Comparison of ENCODE assay signal across 17 cellular contexts in the genomic region with DNA sequence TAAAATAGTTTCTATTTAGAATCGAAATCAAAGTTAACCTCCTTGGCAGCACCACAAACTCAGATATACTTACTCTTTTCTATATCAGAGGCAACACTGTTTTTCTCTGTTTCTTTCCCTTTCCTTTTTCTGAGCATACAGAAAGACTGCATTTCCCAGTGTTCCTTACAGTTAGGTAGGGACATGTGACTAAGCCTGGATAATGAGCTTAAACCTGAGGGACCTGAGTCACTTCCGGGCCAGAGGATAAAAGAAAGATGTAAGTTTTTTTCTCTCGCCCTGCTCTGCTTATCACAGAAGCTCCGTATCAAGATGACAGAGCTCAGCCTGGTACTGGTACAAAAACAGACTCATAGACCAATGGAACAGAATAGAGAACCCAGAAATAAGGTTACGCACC.
DNase-seq lines count a peak whose midpoint lies in the region; ATAC-seq, FAIRE-seq and TF ChIP-seq lines count a peak whose summit lies in the region.
"Had no signal": no experiment of that assay in that cellular context is flagged by ENCODE, and none has a peak within 500 bp of the region (broad histone marks: within the 10 kb centered on the region; RNA-seq: fewer than 3 reads in every experiment).

No MANE protein-coding gene starts in this region.

- H3K4me1 Mint-ChIP-seq in activated CD4-positive, alpha-beta memory T cell treated with anti-CD3 and anti-CD28 coated beads for 36 hours (ENCODE audit: low read depth), result no peaks in the 10 kb centered on the region

- H3K9me3 ChIP-seq in SK-N-SH, result no peaks in the 10 kb centered on the region
- H3K9me3 ChIP-seq: gastrocnemius medialis, mucosa of descending colon had no signal

- no peak overlapping the region for H3K4me2 ChIP-seq in SK-N-SH

- H3K27me3 Mint-ChIP-seq in activated CD4-positive, alpha-beta memory T cell treated with anti-CD3 and anti-CD28 coated beads for 36 hours, result no peaks in the 10 kb centered on the region

- no peak overlapping the region for H3K9ac ChIP-seq in SK-N-SH

- no peak overlapping the region for H3K27ac ChIP-seq in SK-N-SH (ENCODE audit: low read depth in 2 of 2, low read length in 1 of 2)
- H3K27ac ChIP-seq: gastrocnemius medialis had no signal

- peaks cover 7% of the 10 kb centered on the region for H3F3A ChIP-seq in SK-N-SH (replicated peaks; ENCODE audit: insufficient read depth)

- no peaks in the 10 kb centered on the region for H3K9me2 ChIP-seq in SK-N-SH

- H3K27me3 ChIP-seq in SK-N-SH (ENCODE audit: insufficient read depth), result no peaks in the 10 kb centered on the region
- no peaks in the 10 kb centered on the region for H3K27me3 ChIP-seq in bronchial epithelial cell (ENCODE audit: control insufficient read depth, insufficient read depth, low read length)
- H3K27me3 ChIP-seq: gastrocnemius medialis had no signal

- TF ChIP-seq CTCF in SK-N-SH (IDR thresholded peaks at IDR 0.05) (no peak), bronchial epithelial cell (IDR thresholded peaks at IDR 0.05; ENCODE audit: insufficient read depth, low read length, severe bottlenecking) (no peak), retinal pigment epithelial cell (conservative IDR thresholded peaks at IDR 0.05; ENCODE audit: low read depth, low read length) (no peak)

- CTCF ChIA-PET in SK-N-SH (lab: Yijun Ruan, JAX), result no interaction called here
- CTCF ChIA-PET in activated CD4-positive, alpha-beta memory T cell treated with anti-CD3 and anti-CD28 coated beads for 36 hours (lab: Charles Lee), result no interaction called here

- H3K36me3 Mint-ChIP-seq in activated CD4-positive, alpha-beta memory T cell treated with anti-CD3 and anti-CD28 coated beads for 36 hours, result no peaks in the 10 kb centered on the region

- ATAC-seq in SK-N-SH treated with all-trans-retinoic acid at 6 μM for 48 hours, result no peak; the same call in 2 of the 3 replicates
- ATAC-seq: gastrocnemius medialis, mucosa of descending colon had no signal

- POLR2A ChIA-PET in SK-N-SH (lab: Yijun Ruan, JAX), result no interaction called here
- POLR2A ChIA-PET in activated CD4-positive, alpha-beta memory T cell treated with anti-CD3 and anti-CD28 coated beads for 36 hours (lab: Charles Lee), result no interaction called here

- H3K79me2 ChIP-seq in SK-N-SH (ENCODE audit: insufficient read depth), result no peaks in the 10 kb centered on the region

- no peaks in the 10 kb centered on the region for H3K9me3 Mint-ChIP-seq in activated CD4-positive, alpha-beta memory T cell treated with anti-CD3 and anti-CD28 coated beads for 36 hours
- H3K9me3 Mint-ChIP-seq: activated T-helper 2 cell treated with anti-CD3 and anti-CD28 coated beads, Interferon-gamma antibody, Interleukin-2, Interleukin-4, amounts not matched to agents 10 μg/mL and 5 μg/mL and 100 μg/mL, durations not matched to agents 14 hours and 24 hours and 36 hours had no signal

- intact Hi-C loops in activated CD4-positive, alpha-beta memory T cell treated with anti-CD3 and anti-CD28 coated beads for 36 hours (cut with micrococcal nuclease), result no loop called here

- no peaks in the 10 kb centered on the region for H4K20me1 ChIP-seq in SK-N-SH (ENCODE audit: insufficient read depth)

- DNase-seq in SK-N-SH (no peak), RKO (ENCODE audit: low spot score) (peak; percentile 80), bronchial epithelial cell (ENCODE audit: low read depth) (peak; percentile 87), retinal pigment epithelial cell (ENCODE audit: low read depth) (peak; percentile 66), KG1 (lab: John Stamatoyannopoulos, UW) (no peak), SKM-1 (lab: John Stamatoyannopoulos, UW; ENCODE audit: unreplicated experiment) (no peak)
- no peak for DNase-seq in activated CD4-positive, alpha-beta memory T cell treated with anti-CD3 and anti-CD28 coated beads for 36 hours
- DNase-seq: activated CD4-positive, alpha-beta T cell treated with anti-CD3 and anti-CD28 coated beads, Interleukin-2, amount 50 U/mL, for 4 hours; aorta; gastrocnemius medialis; islet precursor cell; mucosa of descending colon; NCI-H1092; stimulated activated CD4-positive, alpha-beta T cell treated with anti-CD3 and anti-CD28 coated beads, Interleukin-12 subunit alpha, Interleukin-12 subunit beta, amount 100 ng/mL, for 4 hours had no signal

- 50% methylated on average over 5 of the region's 5 CpGs for WGBS in SK-N-SH (ENCODE audit: low lambda C conversion rate)

- no peak for FAIRE-seq in bronchial epithelial cell (lab: Jason Lieb, UNC)
- FAIRE-seq: A204.1 had no signal

- no peak overlapping the region for H3K4me3 Mint-ChIP-seq in activated CD4-positive, alpha-beta memory T cell treated with anti-CD3 and anti-CD28 coated beads for 36 hours

- peak overlapping the region; percentile 56; the same call in 1 of the 2 replicates for H2AFZ ChIP-seq in SK-N-SH (ENCODE audit: low read depth)

- no peaks in the 10 kb centered on the region for H3K4me1 ChIP-seq in SK-N-SH (ENCODE audit: control insufficient read depth in 1 of 2, insufficient read depth in 2 of 2, low read depth in 1 of 2, low read length in 1 of 2)
- H3K4me1 ChIP-seq: gastrocnemius medialis had no signal

- no peak for TF ChIP-seq EP300 in SK-N-SH (IDR thresholded peaks at IDR 0.05; ENCODE audit: borderline replicate concordance in 1 of 2, low read depth in 1 of 2, low read length in 1 of 2)

- H3K27ac Mint-ChIP-seq in activated CD4-positive, alpha-beta memory T cell treated with anti-CD3 and anti-CD28 coated beads for 36 hours, result no peak overlapping the region
- H3K27ac Mint-ChIP-seq: activated T-helper 2 cell treated with anti-CD3 and anti-CD28 coated beads, Interferon-gamma antibody, Interleukin-2, Interleukin-4, amounts not matched to agents 10 μg/mL and 5 μg/mL and 100 μg/mL, durations not matched to agents 14 hours and 24 hours and 36 hours had no signal

- TF ChIP-seq RAD21 in SK-N-SH (IDR thresholded peaks at IDR 0.05; ENCODE audit: low read length), result no peak

- no peak overlapping the region for H3K4me3 ChIP-seq in SK-N-SH (ENCODE audit: low read depth in 2 of 2, low read length in 1 of 2)
- no peak overlapping the region for H3K4me3 ChIP-seq in bronchial epithelial cell (ENCODE audit: low read depth, low read length)
- no peak overlapping the region for H3K4me3 ChIP-seq in retinal pigment epithelial cell (ENCODE audit: low read length)
- H3K4me3 ChIP-seq: gastrocnemius medialis, mucosa of descending colon had no signal

- H3K36me3 ChIP-seq in SK-N-SH (replicated peaks in 1 of 2; ENCODE audit: control insufficient read depth in 1 of 2, insufficient read depth in 2 of 2, low read length in 1 of 2) (no peaks in the 10 kb centered on the region), bronchial epithelial cell (ENCODE audit: control insufficient read depth, insufficient read depth, low read length) (no peaks in the 10 kb centered on the region)
- H3K36me3 ChIP-seq: gastrocnemius medialis had no signal

TF ChIP-seq in SK-N-SH, 30 proteins besides CTCF, POLR2A, EP300 and RAD21:
- TF ChIP-seq MXI1 (IDR thresholded peaks at IDR 0.05; ENCODE audit: low read depth, low read length) (no peak), TAF1 (IDR thresholded peaks at IDR 0.05; ENCODE audit: borderline replicate concordance, low read depth, low read length) (no peak), TEAD4 (IDR thresholded peaks at IDR 0.05; ENCODE audit: borderline replicate concordance, insufficient read depth) (no peak), JUND (IDR thresholded peaks at IDR 0.05) (no peak), IRF3 (IDR thresholded peaks at IDR 0.05; ENCODE audit: low read depth, low read length) (no peak), RFX5 (IDR thresholded peaks at IDR 0.05; ENCODE audit: low read length) (no peak)
- TF ChIP-seq, protein P1, sequence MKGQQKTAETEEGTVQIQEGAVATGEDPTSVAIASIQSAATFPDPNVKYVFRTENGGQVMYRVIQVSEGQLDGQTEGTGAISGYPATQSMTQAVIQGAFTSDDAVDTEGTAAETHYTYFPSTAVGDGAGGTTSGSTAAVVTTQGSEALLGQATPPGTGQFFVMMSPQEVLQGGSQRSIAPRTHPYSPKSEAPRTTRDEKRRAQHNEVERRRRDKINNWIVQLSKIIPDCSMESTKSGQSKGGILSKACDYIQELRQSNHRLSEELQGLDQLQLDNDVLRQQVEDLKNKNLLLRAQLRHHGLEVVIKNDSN (IDR thresholded peaks at IDR 0.05; ENCODE audit: borderline replicate concordance, low read depth), result peak; percentile 75

TF ChIP-seq in SK-N-SH treated with all-trans-retinoic acid at 6 μM for 48 hours, 23 proteins besides CTCF, POLR2A, EP300 and RAD21 (continues in another document):
- TF ChIP-seq CSDC2 (CRISPR knock-in tag; IDR thresholded peaks at IDR 0.05) (no peak), TCF4 (CRISPR knock-in tag; IDR thresholded peaks at IDR 0.05; ENCODE audit: borderline replicate concordance) (no peak), ZFP30 (CRISPR knock-in tag; IDR thresholded peaks at IDR 0.05) (no peak), PPARA (CRISPR knock-in tag; IDR thresholded peaks at IDR 0.05; ENCODE audit: borderline replicate concordance) (no peak), SNAI2 (CRISPR knock-in tag; IDR thresholded peaks at IDR 0.05) (no peak), ZNF70 (CRISPR knock-in tag; IDR thresholded peaks at IDR 0.05) (no peak), RARB (CRISPR knock-in tag; IDR thresholded peaks at IDR 0.05) (no peak), BACH2 (CRISPR knock-in tag; IDR thresholded peaks at IDR 0.05; ENCODE audit: borderline replicate concordance) (no peak), ISL1 (CRISPR knock-in tag; IDR thresholded peaks at IDR 0.05) (no peak), ZNF565 (CRISPR knock-in tag; conservative IDR thresholded peaks at IDR 0.05; ENCODE audit: low read depth) (no peak), ZC3H10 (CRISPR knock-in tag; IDR thresholded peaks at IDR 0.05) (no peak), GLIS3 (CRISPR knock-in tag; IDR thresholded peaks at IDR 0.05) (no peak), TOX (CRISPR knock-in tag; IDR thresholded peaks at IDR 0.05; ENCODE audit: borderline replicate concordance) (no peak), ESRRG (CRISPR knock-in tag; IDR thresholded peaks at IDR 0.05) (no peak)
- TF ChIP-seq, protein P2, sequence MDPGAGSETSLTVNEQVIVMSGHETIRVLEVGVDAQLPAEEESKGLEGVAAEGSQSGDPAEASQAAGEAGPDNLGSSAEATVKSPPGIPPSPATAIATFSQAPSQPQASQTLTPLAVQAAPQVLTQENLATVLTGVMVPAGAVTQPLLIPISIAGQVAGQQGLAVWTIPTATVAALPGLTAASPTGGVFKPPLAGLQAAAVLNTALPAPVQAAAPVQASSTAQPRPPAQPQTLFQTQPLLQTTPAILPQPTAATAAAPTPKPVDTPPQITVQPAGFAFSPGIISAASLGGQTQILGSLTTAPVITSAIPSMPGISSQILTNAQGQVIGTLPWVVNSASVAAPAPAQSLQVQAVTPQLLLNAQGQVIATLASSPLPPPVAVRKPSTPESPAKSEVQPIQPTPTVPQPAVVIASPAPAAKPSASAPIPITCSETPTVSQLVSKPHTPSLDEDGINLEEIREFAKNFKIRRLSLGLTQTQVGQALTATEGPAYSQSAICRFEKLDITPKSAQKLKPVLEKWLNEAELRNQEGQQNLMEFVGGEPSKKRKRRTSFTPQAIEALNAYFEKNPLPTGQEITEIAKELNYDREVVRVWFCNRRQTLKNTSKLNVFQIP (CRISPR knock-in tag; IDR thresholded peaks at IDR 0.05; ENCODE audit: borderline replicate concordance, low read depth), result no peak

Comparison
In these comparisons a context has a peak if more than half of its experiments do, and no peak if none do; other contexts are left out.
1. DNase-seq: peak in RKO (single experiment), bronchial epithelial cell (single experiment) and retinal pigment epithelial cell (single experiment); none in SK-N-SH (single experiment), activated CD4-positive, alpha-beta memory T cell treated with anti-CD3 and anti-CD28 coated beads for 36 hours (single experiment), KG1 (single experiment) and SKM-1 (single experiment).